In the genomic region with DNA sequence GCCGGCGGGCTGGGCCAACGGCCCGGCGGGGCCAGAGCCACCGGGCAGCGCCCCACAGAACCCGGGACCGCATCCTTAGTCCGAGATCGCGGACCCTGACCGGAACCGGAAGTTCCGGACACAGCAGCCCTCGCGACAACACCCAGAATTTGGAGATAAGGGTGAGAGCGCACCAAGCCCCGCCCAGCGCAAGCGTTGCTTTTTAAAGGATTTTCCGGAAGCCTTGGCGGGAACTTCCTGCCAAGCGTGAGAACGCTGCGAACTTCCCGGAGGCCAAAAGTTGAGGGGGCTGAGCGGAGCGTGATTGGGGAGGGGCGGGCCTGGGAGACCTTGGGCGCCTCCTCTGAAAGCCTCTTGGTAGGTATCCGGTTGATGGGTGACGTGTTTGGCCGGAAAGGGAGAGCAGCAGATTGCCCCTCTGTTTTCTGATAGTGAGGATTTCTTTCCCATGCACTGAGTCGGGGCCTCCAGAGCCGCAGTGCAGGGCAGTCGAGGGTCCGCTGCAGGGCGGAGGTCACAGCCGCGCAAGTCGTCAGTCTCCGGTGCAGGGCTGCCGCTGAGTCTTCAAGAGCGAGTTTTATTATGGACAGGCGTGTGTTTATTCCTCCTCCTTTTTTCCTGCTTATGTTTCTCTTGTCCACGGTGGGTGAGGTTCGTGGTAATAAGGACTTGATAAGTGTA, we compare ENCODE assay signal across 8 cellular contexts. TPM values are rescaled to one million over a fixed set of nuclear protein-coding genes. Genes with fewer than 3 reads are reported as not detected.
DNase-seq lines count a peak whose midpoint lies in the region; ATAC-seq, FAIRE-seq and TF ChIP-seq lines count a peak whose summit lies in the region.

A gene with protein sequence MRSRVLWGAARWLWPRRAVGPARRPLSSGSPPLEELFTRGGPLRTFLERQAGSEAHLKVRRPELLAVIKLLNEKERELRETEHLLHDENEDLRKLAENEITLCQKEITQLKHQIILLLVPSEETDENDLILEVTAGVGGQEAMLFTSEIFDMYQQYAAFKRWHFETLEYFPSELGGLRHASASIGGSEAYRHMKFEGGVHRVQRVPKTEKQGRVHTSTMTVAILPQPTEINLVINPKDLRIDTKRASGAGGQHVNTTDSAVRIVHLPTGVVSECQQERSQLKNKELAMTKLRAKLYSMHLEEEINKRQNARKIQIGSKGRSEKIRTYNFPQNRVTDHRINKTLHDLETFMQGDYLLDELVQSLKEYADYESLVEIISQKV (minus strand): TSS at position 97 of the 681 bp plus-strand sequence. CDS start 24 bp downstream, at position 73.

- H3K4me3 ChIP-seq in WI38 (ENCODE audit: low read depth, low read length): peak within 1 kb of the TSS; percentile 97
- H3K4me3 ChIP-seq in bronchial epithelial cell (ENCODE audit: low read depth, low read length): peak within 1 kb of the TSS; percentile 66
- peak within 1 kb of the TSS; percentile 80 to 88 for H3K4me3 ChIP-seq in small intestine (ENCODE audit: low read depth in 1 of 2, low read length in 2 of 2)

- ATAC-seq in GM18870 (IDR thresholded peaks at IDR 0.05; ENCODE audit: unreplicated experiment) (peak; percentile 92), HG03135 (IDR thresholded peaks at IDR 0.05; ENCODE audit: unreplicated experiment) (peak; percentile 94)

- in situ Hi-C loops in ACHN (cut with HindIII; ENCODE audit: low pct_ligation_motif_present, low pct_unique_long_range_greater_than_20kb, low sequenced_read_pairs): no loop called here

- H3K27ac ChIP-seq in small intestine (ENCODE audit: low read depth in 1 of 2, low read length in 1 of 2): peak within 1 kb of the TSS; percentile 52 to 90

- FAIRE-seq in bronchial epithelial cell (lab: Jason Lieb, UNC): no peak
- no peak for FAIRE-seq in small intestine (lab: Jason Lieb, UNC)

- no peaks in the 10 kb centered on the region for H3K36me3 ChIP-seq in bronchial epithelial cell (ENCODE audit: control insufficient read depth, insufficient read depth, low read length)
- H3K36me3 ChIP-seq in small intestine (ENCODE audit: control insufficient read depth in 2 of 2, insufficient read depth in 2 of 2, low read length in 2 of 2): no peaks in the 10 kb centered on the region

- peak; percentile 95 for DNase-seq in ACHN
- peak; percentile 92 for DNase-seq in NCI-H2196 treated with DMSO at 0.1 percent for 48 hours (lab: John Stamatoyannopoulos, UW; ENCODE audit: unreplicated experiment)
- peak; percentile 94 for DNase-seq in bronchial epithelial cell (ENCODE audit: low read depth)
- DNase-seq in iPS-NIHi11 (ENCODE audit: low spot score): peak; percentile 90
- DNase-seq in small intestine: peak; percentile 96

- peaks cover 2 to 6% of the 10 kb centered on the region in 2 donors for H3K4me1 ChIP-seq in small intestine (ENCODE audit: control insufficient read depth in 2 of 2, insufficient read depth in 1 of 2, low read depth in 1 of 2, low read length in 1 of 2)

- WGBS in small intestine, 3 donors: 0% methylated on average over 47 to 48 of the region's 48 CpGs

- no peaks in the 10 kb centered on the region for H3K9me3 ChIP-seq in small intestine (ENCODE audit: control insufficient read depth, low read depth)

- no peaks in the 10 kb centered on the region for H3K27me3 ChIP-seq in bronchial epithelial cell (ENCODE audit: control insufficient read depth, insufficient read depth, low read length)
- H3K27me3 ChIP-seq in small intestine (ENCODE audit: control insufficient read depth in 2 of 2, insufficient read depth in 2 of 2, low read length in 2 of 2): no peaks in the 10 kb centered on the region

- TF ChIP-seq CTCF in WI38 (IDR thresholded peaks at IDR 0.05; ENCODE audit: low read depth, low read length) (no peak), bronchial epithelial cell (IDR thresholded peaks at IDR 0.05; ENCODE audit: insufficient read depth, low read length, severe bottlenecking) (no peak)

RNA-seq across cellular contexts. Expression of the gene that starts here (rescaled TPM):
- total RNA-seq in bronchial epithelial cell: 9.7 and 11.3 TPM in 2 replicates
- polyA plus RNA-seq in small intestine: 10 to 100 TPM in 2 of 3 donors, 1 to 10 TPM in 1; 9.9 to 18.6 (median 13.2) TPM

Comparison
In these comparisons a context has a peak if more than half of its experiments do, and no peak if none do; other contexts are left out.
1. Peak in every context shown above with its lines: DNase-seq, ATAC-seq, H3K4me3 ChIP-seq and H3K27ac ChIP-seq.